Comparison of ENCODE assay signal across 10 cellular contexts in genomic region chr15:67087507-67088172, GRCh38. TPM values are rescaled to one million over a fixed set of nuclear protein-coding genes. Genes with fewer than 3 reads are reported as not detected.
DNase-seq lines count a peak whose midpoint lies in the region; ATAC-seq, FAIRE-seq and TF ChIP-seq lines count a peak whose summit lies in the region.
"Had no signal": no experiment of that assay in that cellular context is flagged by ENCODE, and none has a peak within 500 bp of the region (broad histone marks: within the 10 kb centered on the region; RNA-seq: fewer than 3 reads in every experiment).

No MANE protein-coding gene starts in this region.

- H2BK15ac ChIP-seq in IMR-90 (ENCODE audit: low read depth, low read length) = peak overlapping the region; percentile 12; the same call in 1 of the 3 replicates

- H3K4me2 ChIP-seq in IMR-90 (ENCODE audit: low read depth, low read length) = peak overlapping the region; percentile 34; the same call in 1 of the 2 replicates
- peak overlapping the region; percentile 58; the same call in 1 of the 2 replicates for H3K4me2 ChIP-seq in GM12878 (ENCODE audit: control insufficient read depth, insufficient read depth)

- no TSS peak for BruUV-seq in IMR-90 (replicated peaks; lab: Mats Ljungman, UMichigan)
- BruUV-seq in GM12878 (replicated peaks; lab: Mats Ljungman, UMichigan) = TSS peak; percentile 19

- H2BK120ac ChIP-seq in IMR-90 (ENCODE audit: low read depth, low read length) = peak overlapping the region; percentile 4; the same call in 1 of the 2 replicates

- no peak overlapping the region for H2BK5ac ChIP-seq in IMR-90 (ENCODE audit: low read depth, low read length, poor library complexity, severe bottlenecking)

- TF ChIP-seq RAD21 in IMR-90 (IDR thresholded peaks at IDR 0.05; ENCODE audit: low read length) (no peak), GM12878 (IDR thresholded peaks at IDR 0.05; ENCODE audit: insufficient read depth, low read depth, low read length) (no peak)

- H3K27ac Mint-ChIP-seq in naive B cell = peak overlapping the region in 5 of 6 donors; percentile 49 to 99 (median 80)

- H4K8ac ChIP-seq in IMR-90 (ENCODE audit: low read depth in 2 of 2, low read length in 2 of 2) = peak overlapping the region in 1 of 2 experiments; percentile 1; a peak in 1 of 4 replicates

- dilution Hi-C loops in IMR-90 (cut with HindIII; ENCODE audit: low sequenced_read_pairs, unreplicated experiment) = no loop called here

- H3K18ac ChIP-seq in IMR-90 (ENCODE audit: low read depth, low read length) = peak overlapping the region; percentile 34; the same call in 1 of the 2 replicates

- H3K4ac ChIP-seq in IMR-90 (ENCODE audit: low read depth, low read length) = peak overlapping the region; percentile 12

- TF ChIP-seq CTCF in IMR-90 (conservative IDR thresholded peaks at IDR 0.05; ENCODE audit: low read depth, low read length) (no peak), GM12878 (IDR thresholded peaks at IDR 0.05 in 2 of 3, conservative IDR thresholded peaks at IDR 0.05 in 1 of 3; ENCODE audit: control insufficient read depth in 2 of 3, extremely low read depth in 1 of 3, insufficient read depth in 1 of 3, low read depth in 3 of 3, low read length in 3 of 3) (no peak)

- no peak overlapping the region for H3K56ac ChIP-seq in IMR-90 (ENCODE audit: extremely low read depth, insufficient read depth, low read length)

- H3K27ac ChIP-seq in ACC112 (ENCODE audit: low read depth, low read length) (peak overlapping the region; percentile 25; the same call in 1 of the 2 replicates), IMR-90 (ENCODE audit: insufficient read depth, low read length) (peak overlapping the region; percentile 38; the same call in 1 of the 2 replicates), GM12878 (ENCODE audit: control insufficient read depth, insufficient read depth) (peak overlapping the region; percentile 86; the same call in 1 of the 2 replicates), caudate nucleus (ENCODE audit: low read depth, low read length) (no peak overlapping the region)

- 33% methylated on average over 2 of the region's 6 CpGs; no CpG with 5 or more reads in 1 of the 2 experiments for WGBS in IMR-90 (ENCODE audit: extremely low coverage in 2 of 2, insufficient read length in 1 of 2), 2 experiments
- 77% methylated on average over 6 of the region's 6 CpGs for WGBS in GM12878 (ENCODE audit: insufficient coverage, insufficient replicate concordance, low lambda C conversion rate, missing lambda C conversion rate)

- H4K5ac ChIP-seq in IMR-90 (ENCODE audit: low read depth, low read length) = 0 out of 2 replicates have a peak overlapping the region, but pooled peaks have one; percentile 22

- TF ChIP-seq POLR2A in IMR-90 (IDR thresholded peaks at IDR 0.05; ENCODE audit: low read depth, low read length) (no peak), GM12878 (IDR thresholded peaks at IDR 0.05; ENCODE audit: low read depth, low read length) (no peak)

- no peak overlapping the region for H2AK9ac ChIP-seq in IMR-90 (replicated peaks; ENCODE audit: low read depth, low read length, poor library complexity)

- no peaks in the 10 kb centered on the region for H3K27me3 ChIP-seq in ACC112 (ENCODE audit: insufficient read depth, low read length)
- no peaks in the 10 kb centered on the region for H3K27me3 ChIP-seq in IMR-90 (ENCODE audit: control insufficient read depth, insufficient read depth, low read length)
- H3K27me3 ChIP-seq in GM12878 (replicated peaks in 1 of 2; ENCODE audit: control insufficient read depth in 2 of 2, insufficient read depth in 2 of 2, low read length in 1 of 2) = no peaks in the 10 kb centered on the region

- H3K9ac ChIP-seq in IMR-90 (ENCODE audit: low read depth, low read length) (no peak overlapping the region; the same call in 1 of the 2 replicates), GM12878 (ENCODE audit: control insufficient read depth, insufficient read depth, low read length) (no peak overlapping the region)

- H3K27me3 Mint-ChIP-seq in naive B cell = no peaks in the 10 kb centered on the region

- peaks cover 85 to 100% (median 97%) of the 10 kb centered on the region in 3 donors for H3K4me1 Mint-ChIP-seq in naive B cell

- DNase-seq in IMR-90 (no peak), GM12878 (ENCODE audit: low read depth, low spot score) (no peak), naive B cell (no peak), UCSD-AML1 (lab: John Stamatoyannopoulos, UW; ENCODE audit: unreplicated experiment) (no peak), NCI-H774 (lab: John Stamatoyannopoulos, UW) (no peak), DMS153 treated with DMSO at 0.1 percent for 48 hours (lab: John Stamatoyannopoulos, UW; ENCODE audit: unreplicated experiment) (no peak), caudate nucleus (lab: John Stamatoyannopoulos, UW) (no peak)
- DNase-seq: activated CD8-positive, alpha-beta memory T cell treated with anti-CD3 and anti-CD28 coated beads, Interleukin-2, amount 50 U/mL, for 4 hours; NCI-H526 had no signal

- no peaks in the 10 kb centered on the region for H3K9me3 ChIP-seq in IMR-90 (ENCODE audit: control insufficient read depth, insufficient read depth, low read length)
- H3K9me3 ChIP-seq in GM12878 (replicated peaks; ENCODE audit: control insufficient read depth, insufficient read depth, low read length) = no peaks in the 10 kb centered on the region

- peaks cover 0 to 4% (median 0%) of the 10 kb centered on the region in 7 donors for H3K9me3 Mint-ChIP-seq in naive B cell

- FAIRE-seq in GM12878 (lab: Jason Lieb, UNC) = no peak

- H2BK20ac ChIP-seq in IMR-90 (ENCODE audit: low read depth, low read length) = no peak overlapping the region

- H3K9me1 ChIP-seq in IMR-90 (ENCODE audit: insufficient read depth, low read length) = peaks cover 74% of the 10 kb centered on the region

- peak overlapping the region; percentile 12 for H3K14ac ChIP-seq in IMR-90 (replicated peaks; ENCODE audit: low read depth, low read length)

- H3K4me3 Mint-ChIP-seq in naive B cell = peak overlapping the region in 7 of 8 donors; percentile 32 to 95 (median 88)

- RAD21 ChIA-PET in GM12878 (lab: Charles Lee; ENCODE audit: unreplicated experiment) = interaction anchor here (0.9 to 13.0 kb wide), 10 partner anchors 11 to 216 kb away, joined by 3 to 215 read pairs (median 12); partner anchors contain the start of gene SMAD3

- POLR2A ChIA-PET in IMR-90 (lab: Charles Lee; ENCODE audit: unreplicated experiment) = no interaction called here
- POLR2A ChIA-PET in GM12878 (lab: Charles Lee) = interaction anchor here (0.6 to 2.2 kb wide), 5 partner anchors 9 to 1440 kb away, joined by 3 to 9 read pairs (median 3); no protein-coding TSS in a partner anchor

- peaks cover 6 to 92% of the 10 kb centered on the region in 2 experiments; a peak in 2 of 4 replicates for H3K79me1 ChIP-seq in IMR-90 (ENCODE audit: low read depth in 1 of 2, low read length in 2 of 2)

- H4K91ac ChIP-seq in IMR-90 (ENCODE audit: insufficient read depth, low read depth, low read length) = no peak overlapping the region

- CTCF ChIA-PET in IMR-90 (lab: Yijun Ruan, JAX) = no interaction called here
- CTCF ChIA-PET in GM12878 (lab: Yijun Ruan, JAX) = interaction anchor here (1.1 to 8.5 kb wide), 2 partner anchors 14 to 45 kb away, joined by 3 to 71 read pairs; no protein-coding TSS in a partner anchor

- H2AK5ac ChIP-seq in IMR-90 (ENCODE audit: low read depth, low read length) = peak overlapping the region; percentile 62; the same call in 1 of the 2 replicates

- H3K36me3 ChIP-seq in ACC112 (ENCODE audit: insufficient read depth, low read length) (0 out of 2 replicates have a peak, but pooled peaks cover 13% of the 10 kb centered on the region), IMR-90 (ENCODE audit: control insufficient read depth, insufficient read depth, low read length) (peaks cover 39% of the 10 kb centered on the region), GM12878 (ENCODE audit: control insufficient read depth in 2 of 2, insufficient read depth in 2 of 2, low read length in 1 of 2) (peaks cover 2 to 9% of the 10 kb centered on the region in 2 experiments; a peak in 3 of 4 replicates)

- SMC1A ChIA-PET in GM12878 (lab: Charles Lee; ENCODE audit: uncharacterized antibody, unreplicated experiment) = interaction anchor here (0.9 to 13.0 kb wide), 4 partner anchors 8 to 67 kb away, joined by 3 to 247 read pairs (median 98); no protein-coding TSS in a partner anchor

- H3K36me3 Mint-ChIP-seq in naive B cell = no peaks in the 10 kb centered on the region

- in situ Hi-C loops in IMR-90 (cut with MboI; ENCODE audit: low sequenced_read_pairs) = no loop called here
- in situ Hi-C loops in GM12878 (cut with MboI) = loop anchor here (25.0 kb wide), 1 partner anchor 1300 kb away; the partner anchor contains the start of gene DENND4A

- ATAC-seq in IMR-90 (ENCODE audit: low read depth) (no peak), GM12878 (no peak), naive B cell (ENCODE audit: low read depth in 2 of 2) (no peak)

- H3K4me1 ChIP-seq in ACC112 (ENCODE audit: control insufficient read depth, insufficient read depth, low read length, unreplicated experiment) (peaks cover 95% of the 10 kb centered on the region), IMR-90 (ENCODE audit: control insufficient read depth, insufficient read depth, low read length) (peaks cover 77% of the 10 kb centered on the region), GM12878 (ENCODE audit: control insufficient read depth, insufficient read depth, low read length) (peaks cover 83% of the 10 kb centered on the region)

- intact Hi-C loops in IMR-90 (cut with micrococcal nuclease) (no loop called here), GM12878 (cut with micrococcal nuclease; ENCODE audit: unreplicated experiment) (loop anchor here (5.0 to 10.0 kb wide), 2 partner anchors 155 to 757 kb away; partner anchors contain the start of gene RNU6-1)

- H4K20me1 ChIP-seq in IMR-90 (ENCODE audit: insufficient read depth, low read length) (peaks cover 98% of the 10 kb centered on the region), GM12878 (ENCODE audit: control insufficient read depth, insufficient read depth) (no peaks in the 10 kb centered on the region)

- no peak overlapping the region for H2AFZ ChIP-seq in ACC112 (ENCODE audit: low read length, unreplicated experiment)
- no peak overlapping the region for H2AFZ ChIP-seq in IMR-90 (replicated peaks; ENCODE audit: low read length, poor library complexity)
- H2AFZ ChIP-seq in GM12878 (ENCODE audit: control insufficient read depth, low read depth, low read length) = no peak overlapping the region

- peak overlapping the region; percentile 44 for H3K23ac ChIP-seq in IMR-90 (ENCODE audit: low read depth, low read length)

- H3K79me2 ChIP-seq in ACC112 (ENCODE audit: control insufficient read depth, insufficient read depth, low read length, unreplicated experiment) (peaks cover 93% of the 10 kb centered on the region), GM12878 (ENCODE audit: control insufficient read depth, insufficient read depth, low read length) (peaks cover 77% of the 10 kb centered on the region)

- TF ChIP-seq EP300 in GM12878 (IDR thresholded peaks at IDR 0.05; ENCODE audit: borderline replicate concordance in 1 of 2, control insufficient read depth in 1 of 2, low read depth in 2 of 2, low read length in 2 of 2) = no peak

- H3K4me3 ChIP-seq in ACC112 (ENCODE audit: low read depth, low read length) (no peak overlapping the region), IMR-90 (ENCODE audit: insufficient read depth, low read depth, low read length) (no peak overlapping the region), GM12878 (no peak overlapping the region)

RNA-seq across cellular contexts. Expression of gene SMAD3, which starts 22.2 kb away (rescaled TPM):
- total RNA-seq in IMR-90 (2012; rRNA removed) = 71.0 and 71.1 TPM in 2 replicates
- 177 and 194 TPM in 2 replicates for polyA plus RNA-seq in IMR-90 (2012; rRNA removed)
- 153 and 181 TPM in 2 replicates for polyA plus RNA-seq in IMR-90 (2012; cell fraction: cytosol; rRNA removed)
- 378 and 409 TPM in 2 replicates for polyA plus RNA-seq in IMR-90 (2012; cell fraction: nucleus; rRNA removed; ENCODE audit: low replicate concordance)
- 119 and 128 TPM in 2 replicates for total RNA-seq in GM12878 (2013; cell fraction: nucleolus; rRNA removed)
- 12.2 and 15.6 TPM in 2 replicates for total RNA-seq in GM12878 (2014; rRNA removed)
- 11.7 and 13.3 TPM in 2 replicates for total RNA-seq in GM12878 (2014; rRNA removed; fragmentation: Illumina TruSeq; extraction: Trizol)
- 39.9 and 40.0 TPM in 2 replicates for total RNA-seq in GM12878 (2021)
- 17.0 TPM for polyA plus RNA-seq in GM12878 (2011; ENCODE audit: low read depth)
- polyA plus RNA-seq in GM12878 (2011; rRNA removed) = 15.0 and 28.2 TPM in 2 replicates
- 21.5 and 22.5 TPM in 2 replicates for polyA plus RNA-seq in GM12878 (2011; cell fraction: cytosol; rRNA removed)
- polyA plus RNA-seq in GM12878 (2011; cell fraction: nucleus; rRNA removed) = 85.6 and 92.9 TPM in 2 replicates
- 41.6 and 42.7 TPM in 2 replicates for polyA plus RNA-seq in GM12878 (2012)
- polyA plus RNA-seq in GM12878 (2014; fragmentation: Illumina TruSeq; extraction: Trizol) = 31.9 and 43.2 TPM in 2 replicates
- polyA plus RNA-seq in GM12878 (2014; fragmentation: Nextera tagmentation; extraction: Ambion mirVana) = 1 to 10 TPM; 5.6 to 6.6 TPM
- 22.4 and 27.7 TPM in 2 replicates for polyA plus RNA-seq in GM12878 (2014; rRNA removed)
- 10 to 100 TPM in 1 of 2 experiments, 1 to 10 TPM in 1; 8.0 to 18.7 TPM for polyA plus RNA-seq in GM12878 (2016; fragmentation: Nextera tagmentation; extraction: Ambion mirVana)
- 23.3 and 26.4 TPM in 2 replicates for polyA minus RNA-seq in GM12878 (2011; rRNA and poly(A)+ RNA removed)
- polyA minus RNA-seq in GM12878 (2011; cell fraction: cytosol; rRNA and poly(A)+ RNA removed) = 11.1 and 14.3 TPM in 2 replicates
- 17.3 and 26.6 TPM in 2 replicates for polyA minus RNA-seq in GM12878 (2011; cell fraction: nucleus; rRNA and poly(A)+ RNA removed)
- polyA plus RNA-seq in naive B cell (ENCODE audit: low read depth in 6 of 6) = 10 to 100 TPM; 34.7 to 68.7 (median 38.0) TPM
